8 cellular contexts compared by ENCODE assay signal in genomic region chr13:21637296-21637695, GRCh38. TPM values are rescaled to one million over a fixed set of nuclear protein-coding genes. Genes with fewer than 3 reads are reported as not detected.
DNase-seq lines count a peak whose midpoint lies in the region; ATAC-seq lines count a peak whose summit lies in the region.

No MANE protein-coding gene starts in this region.

- peaks cover 2% of the 10 kb centered on the region for H3K27me3 Mint-ChIP-seq in activated CD4-positive, alpha-beta T cell treated with anti-CD3 and anti-CD28 coated beads for 36 hours
- H3K27me3 Mint-ChIP-seq in activated naive CD8-positive, alpha-beta T cell treated with anti-CD3 and anti-CD28 coated beads for 36 hours = peaks cover 6% of the 10 kb centered on the region

- POLR2A ChIA-PET in activated CD4-positive, alpha-beta T cell treated with anti-CD3 and anti-CD28 coated beads for 36 hours (lab: Charles Lee) = no interaction called here

- H3K27ac Mint-ChIP-seq in activated CD4-positive, alpha-beta T cell treated with anti-CD3 and anti-CD28 coated beads for 36 hours = no peak overlapping the region
- H3K27ac Mint-ChIP-seq in activated naive CD8-positive, alpha-beta T cell treated with anti-CD3 and anti-CD28 coated beads for 36 hours = no peak overlapping the region

- H3K9me3 Mint-ChIP-seq in activated CD4-positive, alpha-beta T cell treated with anti-CD3 and anti-CD28 coated beads for 36 hours (ENCODE audit: low read depth) = no peaks in the 10 kb centered on the region
- no peaks in the 10 kb centered on the region for H3K9me3 Mint-ChIP-seq in activated naive CD8-positive, alpha-beta T cell treated with anti-CD3 and anti-CD28 coated beads for 36 hours

- no peak overlapping the region for H3K4me3 Mint-ChIP-seq in activated CD4-positive, alpha-beta T cell treated with anti-CD3 and anti-CD28 coated beads for 36 hours
- H3K4me3 Mint-ChIP-seq in activated naive CD8-positive, alpha-beta T cell treated with anti-CD3 and anti-CD28 coated beads for 36 hours = no peak overlapping the region

- intact Hi-C loops in activated CD4-positive, alpha-beta T cell treated with anti-CD3 and anti-CD28 coated beads for 36 hours (cut with DNase I, micrococcal nuclease) = loop anchor here in 1 of 2 experiments (5.0 kb wide), 1 partner anchor 1160 kb away; no protein-coding TSS in a partner anchor

- H3K4me1 Mint-ChIP-seq in activated CD4-positive, alpha-beta T cell treated with anti-CD3 and anti-CD28 coated beads for 36 hours = no peaks in the 10 kb centered on the region
- peaks cover 2% of the 10 kb centered on the region for H3K4me1 Mint-ChIP-seq in activated naive CD8-positive, alpha-beta T cell treated with anti-CD3 and anti-CD28 coated beads for 36 hours

- no peaks in the 10 kb centered on the region for H3K36me3 Mint-ChIP-seq in activated CD4-positive, alpha-beta T cell treated with anti-CD3 and anti-CD28 coated beads for 36 hours (ENCODE audit: low read depth)
- no peaks in the 10 kb centered on the region for H3K36me3 Mint-ChIP-seq in activated naive CD8-positive, alpha-beta T cell treated with anti-CD3 and anti-CD28 coated beads for 36 hours

- peak; percentile 55 for ATAC-seq in activated CD4-positive, alpha-beta T cell treated with anti-CD3 and anti-CD28 coated beads for 36 hours
- ATAC-seq in HG03135 (IDR thresholded peaks at IDR 0.05; ENCODE audit: unreplicated experiment) = no peak
- ATAC-seq in GM18520 (IDR thresholded peaks at IDR 0.05; ENCODE audit: unreplicated experiment) = no peak

- CTCF ChIA-PET in activated CD4-positive, alpha-beta T cell treated with anti-CD3 and anti-CD28 coated beads for 36 hours (lab: Charles Lee) = interaction anchor here (0.7 to 2.3 kb wide), 16 partner anchors 11 to 1159 kb away, joined by 3 to 17 read pairs (median 4); no protein-coding TSS in a partner anchor

- DNase-seq in activated CD4-positive, alpha-beta T cell treated with anti-CD3 and anti-CD28 coated beads for 36 hours = peak; percentile 55
- DNase-seq in activated CD4-positive, alpha-beta T cell treated with anti-CD3 and anti-CD28 coated beads for 1 hour = no peak
- DNase-seq in NOMO-1 treated with dmso at 0.1 percent for 144 hours (lab: John Stamatoyannopoulos, UW; ENCODE audit: unreplicated experiment) (peak; percentile 76), non-pigmented ciliary epithelial cell (ENCODE audit: low read depth) (peak; percentile 27)
- peak; percentile 22 for DNase-seq in activated naive CD8-positive, alpha-beta T cell treated with anti-CD3 and anti-CD28 coated beads for 36 hours
- DNase-seq in activated CD4-positive, CD25-positive, alpha-beta regulatory T cell (lab: John Stamatoyannopoulos, UW) = no peak

RNA-seq across cellular contexts. Expression of gene MICU2, which starts 33.3 kb away (rescaled TPM):
- 10 to 100 TPM; 28.4 to 28.7 TPM for total RNA-seq in activated CD4-positive, alpha-beta T cell treated with anti-CD3 and anti-CD28 coated beads for 36 hours
- total RNA-seq in activated naive CD8-positive, alpha-beta T cell treated with anti-CD3 and anti-CD28 coated beads for 36 hours = 10 to 100 TPM; 33.0 to 35.0 TPM

RNA-seq across cellular contexts. Expression of gene FGF9, which starts 33.6 kb away (rescaled TPM):
- under 1 TPM in 1 of 2 experiments, not detected in 1; 0.19 TPM for total RNA-seq in activated CD4-positive, alpha-beta T cell treated with anti-CD3 and anti-CD28 coated beads for 36 hours
- under 1 TPM; 0.25 to 0.50 TPM for total RNA-seq in activated naive CD8-positive, alpha-beta T cell treated with anti-CD3 and anti-CD28 coated beads for 36 hours

Comparison
In these comparisons a context has a peak if more than half of its experiments do, and no peak if none do; other contexts are left out.
1. DNase-seq: peak in activated CD4-positive, alpha-beta T cell treated with anti-CD3 and anti-CD28 coated beads for 36 hours (single experiment), NOMO-1 treated with dmso at 0.1 percent for 144 hours (single experiment), activated naive CD8-positive, alpha-beta T cell treated with anti-CD3 and anti-CD28 coated beads for 36 hours (single experiment) and non-pigmented ciliary epithelial cell (single experiment); none in activated CD4-positive, alpha-beta T cell treated with anti-CD3 and anti-CD28 coated beads for 1 hour (single experiment) and activated CD4-positive, CD25-positive, alpha-beta regulatory T cell (0 of 4).